ENCODE assay signal across 11 cellular contexts in genomic region chr19:29084266-29084665, GRCh38.
DNase-seq lines count a peak whose midpoint lies in the region; ATAC-seq, FAIRE-seq and TF ChIP-seq lines count a peak whose summit lies in the region.
"Had no signal": no experiment of that assay in that cellular context is flagged by ENCODE, and none has a peak within 500 bp of the region (broad histone marks: within the 10 kb centered on the region; RNA-seq: fewer than 3 reads in every experiment).

No MANE protein-coding gene starts in this region.

- no peak overlapping the region for H3K9ac ChIP-seq in HepG2 (ENCODE audit: insufficient read depth, low read depth, low read length)

- no peak for FAIRE-seq in HepG2 (lab: Jason Lieb, UNC)
- FAIRE-seq: endometrium, keratinocyte had no signal

- intact Hi-C loops in HepG2 (cut with micrococcal nuclease; ENCODE audit: unreplicated experiment): loop anchor here (2.0 kb wide), 1 partner anchor 179 kb away; no protein-coding TSS in a partner anchor
- intact Hi-C loops in right lobe of liver (cut with DNase I): no loop called here

- H3K9me3 Mint-ChIP-seq in chondrocyte (ENCODE audit: low read depth): no peaks in the 10 kb centered on the region
- H3K9me3 Mint-ChIP-seq in type B pancreatic cell: no peaks in the 10 kb centered on the region
- H3K9me3 Mint-ChIP-seq: activated naive CD4-positive, alpha-beta T cell treated with anti-CD3 and anti-CD28 coated beads, Interleukin-2, amount 50 U/mL, for 24 hours had no signal

- H3K27me3 Mint-ChIP-seq in chondrocyte (ENCODE audit: low read depth) (peaks cover 10% of the 10 kb centered on the region), type B pancreatic cell (peaks cover 13% of the 10 kb centered on the region)

- TF ChIP-seq CTCF in HepG2 (CRISPR knock-in tag; IDR thresholded peaks at IDR 0.05): peak; percentile 43
- no peak for TF ChIP-seq CTCF in right lobe of liver (IDR thresholded peaks at IDR 0.05)
- TF ChIP-seq CTCF in LNCaP clone FGC (IDR thresholded peaks at IDR 0.05; ENCODE audit: control insufficient read depth, extremely low read depth, insufficient read depth): peak; percentile 51
- TF ChIP-seq CTCF in chondrocyte (IDR thresholded peaks at IDR 0.05): peak; percentile 32
- TF ChIP-seq CTCF in type B pancreatic cell (conservative IDR thresholded peaks at IDR 0.05): peak; percentile 62

- BruUV-seq in HepG2 (replicated peaks; lab: Mats Ljungman, UMichigan): no TSS peak

- H3K27ac ChIP-seq in HepG2 (ENCODE audit: extremely low read length, insufficient read depth, low read length) (no peak overlapping the region), right lobe of liver (no peak overlapping the region)

- H3K4me3 Mint-ChIP-seq in chondrocyte (ENCODE audit: unreplicated experiment) (no peak overlapping the region), type B pancreatic cell (no peak overlapping the region)
- H3K4me3 Mint-ChIP-seq: activated naive CD4-positive, alpha-beta T cell treated with anti-CD3 and anti-CD28 coated beads, Interleukin-2, amount 50 U/mL, for 24 hours had no signal

- H3K79me2 ChIP-seq in HepG2 (ENCODE audit: insufficient read depth, low read length): no peaks in the 10 kb centered on the region

- 0 out of 2 replicates have a peak, but pooled peaks cover 7% of the 10 kb centered on the region for H3K4me1 ChIP-seq in HepG2 (ENCODE audit: insufficient read depth, low read length)
- H3K4me1 ChIP-seq in right lobe of liver: no peaks in the 10 kb centered on the region

- DNase-seq in HepG2 (ENCODE audit: low spot score) (no peak), right lobe of liver (no peak), LNCaP clone FGC (ENCODE audit: low read depth) (no peak), chondrocyte (ENCODE audit: low spot score) (no peak), type B pancreatic cell (ENCODE audit: extremely low spot score, unreplicated experiment) (no peak), amniotic stem cell (lab: John Stamatoyannopoulos, UW) (no peak)

- H3K4me3 ChIP-seq in HepG2 (replicated peaks in 1 of 3; ENCODE audit: insufficient read depth in 1 of 3, low read depth in 2 of 3, low read length in 3 of 3) (no peak overlapping the region), right lobe of liver (no peak overlapping the region), LNCaP clone FGC (ENCODE audit: low read depth, low read length) (no peak overlapping the region)

- TF ChIP-seq RAD21 in HepG2 (CRISPR knock-in tag; IDR thresholded peaks at IDR 0.05): no peak

- CTCF ChIA-PET in HepG2 (lab: Yijun Ruan, JAX; ENCODE audit: low intra/inter-chr PET ratio, low total read pairs): no interaction called here

- TF ChIP-seq POLR2A in HepG2 (IDR thresholded peaks at IDR 0.05; ENCODE audit: insufficient read depth in 1 of 2, low read depth in 2 of 2, low read length in 2 of 2): no peak
- no peak for TF ChIP-seq POLR2A in right lobe of liver (IDR thresholded peaks at IDR 0.05)

- H3K4me1 Mint-ChIP-seq in chondrocyte (ENCODE audit: low read depth): no peaks in the 10 kb centered on the region
- peaks cover 9% of the 10 kb centered on the region for H3K4me1 Mint-ChIP-seq in type B pancreatic cell (ENCODE audit: unreplicated experiment)
- H3K4me1 Mint-ChIP-seq: activated naive CD4-positive, alpha-beta T cell treated with anti-CD3 and anti-CD28 coated beads, Interleukin-2, amount 50 U/mL, for 24 hours had no signal

- H3K36me3 Mint-ChIP-seq in chondrocyte (ENCODE audit: low read depth) (no peaks in the 10 kb centered on the region), type B pancreatic cell (no peaks in the 10 kb centered on the region)
- H3K36me3 Mint-ChIP-seq: activated naive CD4-positive, alpha-beta T cell treated with anti-CD3 and anti-CD28 coated beads, Interleukin-2, amount 50 U/mL, for 24 hours had no signal

- H3K27me3 ChIP-seq in HepG2 (ENCODE audit: control insufficient read depth in 1 of 2, insufficient read depth in 2 of 2, low read length in 2 of 2): no peaks in the 10 kb centered on the region
- H3K27me3 ChIP-seq in right lobe of liver: no peaks in the 10 kb centered on the region

- no peaks in the 10 kb centered on the region for H3K9me3 ChIP-seq in HepG2 (ENCODE audit: low read length)
- H3K9me3 ChIP-seq in right lobe of liver: no peaks in the 10 kb centered on the region

- no peaks in the 10 kb centered on the region for H4K20me1 ChIP-seq in HepG2 (ENCODE audit: insufficient read depth, low read length)

- POLR2A ChIA-PET in HepG2 (lab: Yijun Ruan, JAX): no interaction called here

- H3K27ac Mint-ChIP-seq in chondrocyte (ENCODE audit: unreplicated experiment) (no peak overlapping the region), type B pancreatic cell (no peak overlapping the region)
- H3K27ac Mint-ChIP-seq: activated naive CD4-positive, alpha-beta T cell treated with anti-CD3 and anti-CD28 coated beads, Interleukin-2, amount 50 U/mL, for 24 hours had no signal

- in situ Hi-C loops in HepG2 (cut with HindIII; ENCODE audit: extremely low pct_ligation_motif_present, low pct_unique_long_range_greater_than_20kb): no loop called here

- H2AFZ ChIP-seq in HepG2 (ENCODE audit: low read length): no peak overlapping the region

- H3K4me2 ChIP-seq in HepG2 (ENCODE audit: low read depth, low read length): no peak overlapping the region

- WGBS in HepG2 (ENCODE audit: low lambda C conversion rate): 25% methylated on average over 8 of the region's 9 CpGs
- 50% methylated on average over 9 of the region's 9 CpGs for WGBS in right lobe of liver (ENCODE audit: insufficient coverage, low coverage, low lambda C conversion rate, missing lambda C conversion rate)

- TF ChIP-seq EP300 in HepG2 (IDR thresholded peaks at IDR 0.05; ENCODE audit: low read depth in 2 of 2, low read length in 2 of 2) (no peak), HepG2 (CRISPR knock-in tag; IDR thresholded peaks at IDR 0.05; ENCODE audit: borderline replicate concordance) (no peak)

- ATAC-seq in HepG2 (peak; percentile 78), right lobe of liver (no peak), GM19328 (IDR thresholded peaks at IDR 0.05; ENCODE audit: unreplicated experiment) (no peak), HG03354 (IDR thresholded peaks at IDR 0.05; ENCODE audit: poor library complexity, severe bottlenecking, unreplicated experiment) (no peak)

- H3K36me3 ChIP-seq in HepG2 (replicated peaks in 1 of 2; ENCODE audit: control insufficient read depth in 1 of 2, insufficient read depth in 2 of 2, low read length in 2 of 2) (no peaks in the 10 kb centered on the region), right lobe of liver (no peaks in the 10 kb centered on the region)

TF ChIP-seq in HepG2, 621 proteins besides CTCF, POLR2A, EP300 and RAD21:
- TF ChIP-seq CCAR2 (optimal IDR thresholded peaks at IDR 0.05; ENCODE audit: low read depth, low read length): no peak
- TF ChIP-seq ZNF260 (CRISPR knock-in tag; IDR thresholded peaks at IDR 0.05; ENCODE audit: borderline replicate concordance, low read depth): no peak
- TF ChIP-seq ZNF644 (CRISPR knock-in tag; IDR thresholded peaks at IDR 0.05; ENCODE audit: low read depth): no peak
- TF ChIP-seq ZEB1 (IDR thresholded peaks at IDR 0.05; ENCODE audit: insufficient replicate concordance, low read depth): no peak
- TF ChIP-seq ZNF256 (CRISPR knock-in tag; conservative IDR thresholded peaks at IDR 0.05): no peak
- no peak for TF ChIP-seq ETV5 (CRISPR knock-in tag; IDR thresholded peaks at IDR 0.05; ENCODE audit: borderline replicate concordance)
- TF ChIP-seq TEF (CRISPR knock-in tag; IDR thresholded peaks at IDR 0.05): no peak
- TF ChIP-seq ZBTB37 (CRISPR knock-in tag; IDR thresholded peaks at IDR 0.05): no peak
- TF ChIP-seq ZNF660 (CRISPR knock-in tag; IDR thresholded peaks at IDR 0.05; ENCODE audit: borderline replicate concordance, low read depth): no peak
- no peak for TF ChIP-seq MAFF (IDR thresholded peaks at IDR 0.05; ENCODE audit: low read depth, low read length)
- TF ChIP-seq ZMYM2 (CRISPR knock-in tag; IDR thresholded peaks at IDR 0.05): no peak
- no peak for TF ChIP-seq ZNF20 (CRISPR knock-in tag; IDR thresholded peaks at IDR 0.05)
- no peak for TF ChIP-seq ISL2 (CRISPR knock-in tag; IDR thresholded peaks at IDR 0.05)
- TF ChIP-seq TFDP2 (CRISPR knock-in tag; IDR thresholded peaks at IDR 0.05): no peak

Comparison
In these comparisons a context has a peak if more than half of its experiments do, and no peak if none do; other contexts are left out.
1. CTCF ChIP-seq: peak in HepG2 (single experiment), LNCaP clone FGC (single experiment), chondrocyte (single experiment) and type B pancreatic cell (single experiment); none in right lobe of liver (0 of 4).